Comparison of ENCODE assay signal across 1 cellular context in the genomic region with DNA sequence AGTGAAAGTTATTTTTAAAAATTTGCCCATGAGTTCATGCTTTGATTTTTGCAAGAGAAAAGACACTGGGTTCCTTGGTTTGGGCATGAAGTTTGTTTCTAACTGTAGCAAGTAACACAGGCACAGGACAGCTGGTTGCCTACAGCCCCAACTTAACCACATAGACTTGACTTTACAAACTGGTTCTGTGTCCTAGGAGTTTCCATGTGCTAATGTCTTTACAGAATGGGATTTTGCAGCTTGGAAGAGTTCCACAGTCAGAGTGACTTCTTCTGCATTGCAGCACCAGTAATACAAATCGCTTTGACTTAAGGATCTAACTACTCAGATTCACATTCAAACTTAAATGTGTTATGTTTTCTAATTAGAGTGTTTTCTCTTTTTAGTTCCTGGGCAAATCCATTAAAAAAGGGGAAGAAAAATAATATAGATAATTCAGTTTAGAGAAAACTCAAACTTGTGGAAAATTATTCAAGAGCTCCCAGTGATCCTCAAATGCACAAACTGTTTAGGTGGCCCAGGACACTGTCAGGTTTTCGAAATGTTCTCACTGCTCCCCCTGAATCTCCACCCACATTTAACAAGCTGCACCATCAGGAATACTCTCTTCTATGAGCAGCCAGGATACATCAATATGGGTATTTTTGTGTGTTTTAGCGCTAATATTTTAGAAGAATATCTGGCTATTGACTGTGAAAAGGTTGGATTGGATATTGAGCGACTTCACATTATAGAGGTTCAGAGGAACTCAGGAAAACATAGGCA.
TF ChIP-seq lines count a peak whose summit lies in the region.

No MANE protein-coding gene starts in this region.

TF ChIP-seq in A549, 52 proteins besides CTCF, POLR2A, EP300 and RAD21 (continued from another document):
- TF ChIP-seq, protein P1, sequence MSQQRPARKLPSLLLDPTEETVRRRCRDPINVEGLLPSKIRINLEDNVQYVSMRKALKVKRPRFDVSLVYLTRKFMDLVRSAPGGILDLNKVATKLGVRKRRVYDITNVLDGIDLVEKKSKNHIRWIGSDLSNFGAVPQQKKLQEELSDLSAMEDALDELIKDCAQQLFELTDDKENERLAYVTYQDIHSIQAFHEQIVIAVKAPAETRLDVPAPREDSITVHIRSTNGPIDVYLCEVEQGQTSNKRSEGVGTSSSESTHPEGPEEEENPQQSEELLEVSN (IDR thresholded peaks at IDR 0.05; ENCODE audit: borderline replicate concordance, low read depth): no peak
